Comparison of ENCODE assay signal across 15 cellular contexts in genomic region chr2:148670773-148671172, GRCh38. TPM values are rescaled to one million over a fixed set of nuclear protein-coding genes. Genes with fewer than 3 reads are reported as not detected.
DNase-seq lines count a peak whose midpoint lies in the region; ATAC-seq, FAIRE-seq and TF ChIP-seq lines count a peak whose summit lies in the region.
"Had no signal": no experiment of that assay in that cellular context is flagged by ENCODE, and none has a peak within 500 bp of the region (broad histone marks: within the 10 kb centered on the region; RNA-seq: fewer than 3 reads in every experiment).

No MANE protein-coding gene starts in this region.

- H3K27ac Mint-ChIP-seq in effector memory CD8-positive, alpha-beta T cell, result peak overlapping the region; percentile 3 to 29

- DNase-seq in GM19239 (ENCODE audit: insufficient read length, low spot score), result no peak
- peak; percentile 49 for DNase-seq in LHCN-M2 (ENCODE audit: low read depth)
- no peak for DNase-seq in effector memory CD8-positive, alpha-beta T cell
- no peak for DNase-seq in osteoblast (ENCODE audit: insufficient read length, low spot score, missing footprints)
- no peak for DNase-seq in sigmoid colon
- no peak for DNase-seq in NCI-H1694 (lab: John Stamatoyannopoulos, UW)
- DNase-seq: C1 segment of cervical spinal cord; central memory CD4-positive, alpha-beta T cell; DMS79 treated with DMSO at 0.1 percent for 48 hours; NCI-H1694 treated with DMSO at 0.1 percent for 48 hours; ovary; stomach had no signal

- H3K27ac ChIP-seq in osteoblast (ENCODE audit: low read depth, low read length) (no peak overlapping the region), sigmoid colon (no peak overlapping the region)
- H3K27ac ChIP-seq: ovary, stomach had no signal

- H3K27me3 ChIP-seq in osteoblast (ENCODE audit: insufficient read depth, low read length), result no peaks in the 10 kb centered on the region
- no peaks in the 10 kb centered on the region for H3K27me3 ChIP-seq in sigmoid colon
- H3K27me3 ChIP-seq: ovary, stomach had no signal

- no peak overlapping the region for H2AFZ ChIP-seq in osteoblast (ENCODE audit: low read length)

- H3K4me3 Mint-ChIP-seq in effector memory CD8-positive, alpha-beta T cell, result peak overlapping the region in 1 of 2 donors; percentile 37
- H3K4me3 Mint-ChIP-seq: activated naive CD4-positive, alpha-beta T cell treated with anti-CD3 and anti-CD28 coated beads, Interleukin-2, amount 50 U/mL, for 24 hours had no signal

- intact Hi-C loops in sigmoid colon (cut with DNase I), result no loop called here

- no peaks in the 10 kb centered on the region for H3K9me3 Mint-ChIP-seq in effector memory CD8-positive, alpha-beta T cell

- 67 to 83% methylated on average over 1 of the region's 1 CpG for WGBS in sigmoid colon, 2 donors

- no peak for TF ChIP-seq POLR2A in sigmoid colon (IDR thresholded peaks at IDR 0.05)

- H3K36me3 Mint-ChIP-seq in effector memory CD8-positive, alpha-beta T cell (ENCODE audit: insufficient read depth), result peaks cover 10% of the 10 kb centered on the region

- no peak for TF ChIP-seq EP300 in sigmoid colon (IDR thresholded peaks at IDR 0.05)

- H3K4me1 ChIP-seq in osteoblast (ENCODE audit: insufficient read depth, low read length) (peaks cover 16% of the 10 kb centered on the region), sigmoid colon (peaks cover 0 to 52% (median 39%) of the 10 kb centered on the region in 4 donors)

- peak; percentile 45 for FAIRE-seq in GM19239 (lab: Jason Lieb, UNC)
- FAIRE-seq: TTC549 had no signal

- ATAC-seq in effector memory CD8-positive, alpha-beta T cell (replicated peaks), result no peak
- no peak for ATAC-seq in HG03521 (IDR thresholded peaks at IDR 0.05; ENCODE audit: unreplicated experiment)

- H3K4me1 Mint-ChIP-seq in effector memory CD8-positive, alpha-beta T cell (ENCODE audit: low read depth in 2 of 2), result peaks cover 49 to 76% of the 10 kb centered on the region in 2 donors

- no peak for TF ChIP-seq CTCF in osteoblast (IDR thresholded peaks at IDR 0.05; ENCODE audit: extremely low read depth, low read depth, low read length)
- no peak for TF ChIP-seq CTCF in sigmoid colon (IDR thresholded peaks at IDR 0.05)

- no peaks in the 10 kb centered on the region for H3K36me3 ChIP-seq in osteoblast (ENCODE audit: insufficient read depth, low read length)
- H3K36me3 ChIP-seq in sigmoid colon, result no peaks in the 10 kb centered on the region
- H3K36me3 ChIP-seq: ovary, stomach had no signal

- H4K20me1 ChIP-seq in osteoblast (ENCODE audit: insufficient read depth, low read length), result peaks cover 76% of the 10 kb centered on the region

- H3K9me3 ChIP-seq in osteoblast (ENCODE audit: low read depth, low read length) (no peaks in the 10 kb centered on the region), sigmoid colon (no peaks in the 10 kb centered on the region)
- H3K9me3 ChIP-seq: ovary, stomach had no signal

- peaks cover 98% of the 10 kb centered on the region for H3K79me2 ChIP-seq in osteoblast (ENCODE audit: insufficient read depth, low read length)

- peak overlapping the region; percentile 2 for H3K4me2 ChIP-seq in osteoblast (ENCODE audit: insufficient read depth, low read length)

- H3K4me3 ChIP-seq in osteoblast (ENCODE audit: insufficient read depth, low read length) (no peak overlapping the region), sigmoid colon (no peak overlapping the region)
- H3K4me3 ChIP-seq: ovary, stomach had no signal

- H3K27me3 Mint-ChIP-seq in effector memory CD8-positive, alpha-beta T cell, result no peaks in the 10 kb centered on the region
- H3K27me3 Mint-ChIP-seq: activated naive CD4-positive, alpha-beta T cell treated with anti-CD3 and anti-CD28 coated beads, Interleukin-2, amount 50 U/mL, for 24 hours had no signal

RNA-seq across cellular contexts. Expression of gene EPC2, which starts 26.2 kb away (rescaled TPM):
- 11.8 and 13.8 TPM in 2 replicates for total RNA-seq in LHCN-M2 (2014; rRNA removed)
- polyA plus RNA-seq in LHCN-M2 (2012), result 5.6 TPM
- 27.7 and 29.3 TPM in 2 replicates for total RNA-seq in osteoblast
- total RNA-seq in sigmoid colon, result 10 to 100 TPM; 29.1 to 31.4 (median 30.0) TPM
- polyA plus RNA-seq in sigmoid colon, result 10 to 100 TPM in 1 of 3 donors, 1 to 10 TPM in 2; 9.2 to 13.8 (median 9.5) TPM
